In genomic region chr10:35751347-35751746, GRCh38 we compare ENCODE assay signal across 1 cellular context.
A peak's percentile ranks its signal among the peaks of the same experiment; 100 is the strongest.
TF ChIP-seq lines count a peak whose summit lies in the region.

No MANE protein-coding gene starts in this region.

TF ChIP-seq in HepG2, 621 proteins besides CTCF, POLR2A, EP300 and RAD21 (continued from another document):
- TF ChIP-seq ZBTB43 (CRISPR knock-in tag; conservative IDR thresholded peaks at IDR 0.05) (no peak), MEF2D (CRISPR knock-in tag; IDR thresholded peaks at IDR 0.05) (no peak), ZNF766 (CRISPR knock-in tag; IDR thresholded peaks at IDR 0.05; ENCODE audit: borderline replicate concordance) (no peak), AFF4 (CRISPR knock-in tag; IDR thresholded peaks at IDR 0.05) (no peak), SOX13 (IDR thresholded peaks at IDR 0.05) (no peak), SOX13 (CRISPR knock-in tag; conservative IDR thresholded peaks at IDR 0.05 in 1 of 2, IDR thresholded peaks at IDR 0.05 in 1 of 2) (peak in 1 of 2 experiments; percentile 44; a peak in 2 of 4 replicates), MXD4 (CRISPR knock-in tag; IDR thresholded peaks at IDR 0.05) (no peak), KDM5A (IDR thresholded peaks at IDR 0.05; ENCODE audit: borderline replicate concordance, low read length) (no peak), BCL6 (CRISPR knock-in tag; IDR thresholded peaks at IDR 0.05) (peak; percentile 82), SOX6 (IDR thresholded peaks at IDR 0.05) (no peak), SOX6 (CRISPR knock-in tag; IDR thresholded peaks at IDR 0.05) (peak; percentile 43; the same call in 1 of the 2 replicates), NR2C2 (CRISPR knock-in tag; IDR thresholded peaks at IDR 0.05; ENCODE audit: borderline replicate concordance) (no peak), SRSF9 (IDR thresholded peaks at IDR 0.05; ENCODE audit: borderline replicate concordance, insufficient read depth, low read depth, low read length, poor library complexity, severe bottlenecking) (no peak), GATAD2A (CRISPR knock-in tag; IDR thresholded peaks at IDR 0.05) (peak; percentile 45; the same call in 1 of the 2 replicates), ZNF207 (IDR thresholded peaks at IDR 0.05; ENCODE audit: borderline replicate concordance) (no peak), FLYWCH1 (CRISPR knock-in tag; IDR thresholded peaks at IDR 0.05) (no peak), ZFAT (CRISPR knock-in tag; conservative IDR thresholded peaks at IDR 0.05) (no peak), YEATS2 (CRISPR knock-in tag; IDR thresholded peaks at IDR 0.05; ENCODE audit: borderline replicate concordance) (no peak), MBNL3 (CRISPR knock-in tag; conservative IDR thresholded peaks at IDR 0.05) (no peak), WIZ (CRISPR knock-in tag; IDR thresholded peaks at IDR 0.05) (no peak), ZNF512 (CRISPR knock-in tag; IDR thresholded peaks at IDR 0.05) (no peak)
